In genomic region chr16:71758293-71758760, GRCh38 we compare ENCODE assay signal across 14 cellular contexts.
"Had no signal": no experiment of that assay in that cellular context is flagged by ENCODE, and none has a peak within 500 bp of the region (broad histone marks: within the 10 kb centered on the region; RNA-seq: fewer than 3 reads in every experiment).

No MANE protein-coding gene starts in this region.

- FAIRE-seq: colon had no signal

- DNase-seq: activated CD4-positive, alpha-beta T cell treated with anti-CD3 and anti-CD28 coated beads for 1 hour; activated CD4-positive, alpha-beta T cell treated with anti-CD3 and anti-CD28 coated beads, Interleukin-2, amount 50 U/mL, for 48 hours; activated CD8-positive, alpha-beta memory T cell treated with anti-CD3 and anti-CD28 coated beads, Interleukin-2, amount 50 U/mL, for 4 hours; activated naive CD4-positive, alpha-beta T cell; effector CD4-positive, alpha-beta T cell; foreskin melanocyte; naive thymus-derived CD8-positive, alpha-beta T cell; stimulated activated CD4-positive, alpha-beta T cell treated with anti-CD3 and anti-CD28 coated beads, Interleukin-12 subunit alpha, Interleukin-12 subunit beta, amount 100 ng/mL, for 4 hours; SW 1271; testis had no signal

- ATAC-seq: naive thymus-derived CD8-positive, alpha-beta T cell; sciatic nerve had no signal

- H3K27me3 ChIP-seq: cardiac muscle cell, neutrophil, testis had no signal

- H3K27ac ChIP-seq: cardiac muscle cell, neutrophil, testis had no signal

- H3K4me1 ChIP-seq: testis had no signal

- H3K4me3 ChIP-seq: cardiac muscle cell, testis had no signal

- H3K9me3 ChIP-seq: neutrophil, testis had no signal
